In genomic region chrX:71167031-71167781, GRCh38 we compare ENCODE assay signal across 19 cellular contexts. TPM values are rescaled to one million over a fixed set of nuclear protein-coding genes. Genes with fewer than 3 reads are reported as not detected.
DNase-seq lines count a peak whose midpoint lies in the region; ATAC-seq, FAIRE-seq and TF ChIP-seq lines count a peak whose summit lies in the region.
"Had no signal": no experiment of that assay in that cellular context is flagged by ENCODE, and none has a peak within 500 bp of the region (broad histone marks: within the 10 kb centered on the region; RNA-seq: fewer than 3 reads in every experiment).

No MANE protein-coding gene starts in this region.

- TF ChIP-seq POLR2A in GM12892 (IDR thresholded peaks at IDR 0.05; ENCODE audit: low read depth, low read length) (no peak), body of pancreas (IDR thresholded peaks at IDR 0.05) (no peak)

- 84 to 97% methylated on average over 9 to 12 of the region's 17 CpGs for whole genome bisulfite sequencing in body of pancreas, 2 donors

- H3K4me1 ChIP-seq in astrocyte (ENCODE audit: insufficient read depth, low read length) = no peaks in the 10 kb centered on the region
- no peaks in the 10 kb centered on the region for H3K4me1 ChIP-seq in body of pancreas

- H3K9me3 ChIP-seq in astrocyte (ENCODE audit: insufficient read depth, low read depth, low read length) (no peaks in the 10 kb centered on the region), body of pancreas (no peaks in the 10 kb centered on the region)

- DNase-seq in GM12892 (ENCODE audit: insufficient read length) (no peak), astrocyte (ENCODE audit: low read depth) (no peak), globus pallidus (ENCODE audit: low spot score) (peak; percentile 25), substantia nigra (lab: John Stamatoyannopoulos, UW) (peak in 8 of 49 donors; percentile 1 to 32 (median 9)), OCI-M2 (lab: John Stamatoyannopoulos, UW; ENCODE audit: unreplicated experiment) (no peak), body of pancreas (no peak)
- DNase-seq: ACHN; Calu3; CD4-positive, alpha-beta T cell; DMS 273 treated with DMSO at 0.1 percent for 48 hours; GM23248; H7 had no signal

- FAIRE-seq in GM12892 (lab: Jason Lieb, UNC) (peak; percentile 53), astrocyte (lab: Jason Lieb, UNC) (peak; percentile 20)
- FAIRE-seq: GM12878 had no signal

- H3K4me3 ChIP-seq in astrocyte (ENCODE audit: insufficient read depth, low read depth, low read length) (no peak overlapping the region), body of pancreas (no peak overlapping the region)
- H3K4me3 ChIP-seq: BLaER1 treated with 17β-estradiol and CSF1 and Interleukin-3, amounts not matched to agents 10 nM and 100 nM; GM12878; GM23248 had no signal

- H3K36me3 Mint-ChIP-seq in astrocyte (ENCODE audit: low read depth, unreplicated experiment) = no peaks in the 10 kb centered on the region

- TF ChIP-seq CTCF in astrocyte (IDR thresholded peaks at IDR 0.05; ENCODE audit: insufficient read depth, low read depth, low read length) = no peak
- no peak for TF ChIP-seq CTCF in body of pancreas (IDR thresholded peaks at IDR 0.05)

- H4K20me1 ChIP-seq in astrocyte (ENCODE audit: insufficient read depth, low read length) = no peaks in the 10 kb centered on the region

- no peak overlapping the region for H3K4me3 Mint-ChIP-seq in astrocyte (ENCODE audit: unreplicated experiment)
- H3K4me3 Mint-ChIP-seq: CD4-positive, alpha-beta T cell had no signal

- H3K27ac Mint-ChIP-seq in astrocyte (ENCODE audit: unreplicated experiment) = no peak overlapping the region
- H3K27ac Mint-ChIP-seq: CD4-positive, alpha-beta T cell had no signal

- H3K27me3 Mint-ChIP-seq in astrocyte (ENCODE audit: low read depth, unreplicated experiment) = no peaks in the 10 kb centered on the region
- H3K27me3 Mint-ChIP-seq: CD4-positive, alpha-beta T cell had no signal

- H3K4me1 Mint-ChIP-seq in astrocyte (ENCODE audit: low read depth, unreplicated experiment) = peaks cover 2% of the 10 kb centered on the region

- H3K9me3 Mint-ChIP-seq in astrocyte (ENCODE audit: unreplicated experiment) = no peaks in the 10 kb centered on the region
- H3K9me3 Mint-ChIP-seq: CD4-positive, alpha-beta T cell had no signal

- no peak overlapping the region for H3K4me2 ChIP-seq in astrocyte (ENCODE audit: low read length)

- ATAC-seq in body of pancreas (no peak), GM19324 (IDR thresholded peaks at IDR 0.05; ENCODE audit: low FRiP score, unreplicated experiment) (no peak)
- ATAC-seq: GM12878 had no signal

- no peaks in the 10 kb centered on the region for H3K79me2 ChIP-seq in astrocyte (ENCODE audit: insufficient read depth, low read length)

- H3K27ac ChIP-seq in astrocyte (ENCODE audit: low read depth, low read length) (no peak overlapping the region), substantia nigra (ENCODE audit: low read depth, low read length, poor library complexity, severe bottlenecking) (peak overlapping the region; percentile 73), body of pancreas (no peak overlapping the region)
- H3K27ac ChIP-seq: BLaER1 treated with 17β-estradiol and CSF1 and Interleukin-3, amounts not matched to agents 10 nM and 100 nM; GM23248 had no signal

- H3K36me3 ChIP-seq in astrocyte (ENCODE audit: insufficient read depth, low read length) (no peaks in the 10 kb centered on the region), body of pancreas (replicated peaks in 1 of 2; ENCODE audit: insufficient read depth in 1 of 2, low read depth in 2 of 2) (no peaks in the 10 kb centered on the region)

- no peak overlapping the region for H3K9ac ChIP-seq in astrocyte (ENCODE audit: low read length)
- H3K9ac ChIP-seq: BLaER1 treated with 17β-estradiol and CSF1 and Interleukin-3, amounts not matched to agents 10 nM and 100 nM; GM23248 had no signal

- no peaks in the 10 kb centered on the region for H3K27me3 ChIP-seq in astrocyte (ENCODE audit: insufficient read depth, low read length)
- H3K27me3 ChIP-seq in body of pancreas = no peaks in the 10 kb centered on the region

- no peak overlapping the region for H2AFZ ChIP-seq in astrocyte (ENCODE audit: low read depth, low read length)
- H2AFZ ChIP-seq: GM23248 had no signal

- intact Hi-C loops in body of pancreas (cut with DNase I) = no loop called here

RNA-seq across cellular contexts. Expression of gene NLGN3, which starts 22.6 kb away (rescaled TPM):
- polyA plus RNA-seq in GM12892 (2012; ENCODE audit: missing spikeins) = 1.1 TPM
- total RNA-seq in astrocyte = 0.84 and 0.93 TPM in 2 replicates
- 1 to 10 TPM in 1 of 2 donors, not detected in 1; 1.0 TPM for total RNA-seq in body of pancreas
- total RNA-seq: Daoy, G401 had no signal

RNA-seq across cellular contexts. Expression of gene MED12, which starts 48.8 kb away (rescaled TPM):
- polyA plus RNA-seq in GM12892 (2012; ENCODE audit: missing spikeins) = 11.9 TPM
- 33.8 and 34.3 TPM in 2 replicates for total RNA-seq in astrocyte
- 10 to 100 TPM; 26.4 to 83.0 TPM for total RNA-seq in body of pancreas

RNA-seq across cellular contexts. Expression of gene GJB1, which starts 55.8 kb away (rescaled TPM):
- not detected for polyA plus RNA-seq in GM12892 (2012; ENCODE audit: missing spikeins)
- not detected in 2 replicates for total RNA-seq in astrocyte
- 10 to 100 TPM; 24.7 to 31.4 TPM for total RNA-seq in body of pancreas
- total RNA-seq: A172; CD4-positive, alpha-beta T cell; Daoy; GM12878; GM23248; HT1080 had no signal
- polyA plus RNA-seq: GM12878, GM23248 had no signal

RNA-seq across cellular contexts. Expression of gene IL2RG, which starts 55.8 kb away (rescaled TPM):
- polyA plus RNA-seq in GM12892 (2012; ENCODE audit: missing spikeins) = 166 TPM
- total RNA-seq in astrocyte = 0.59 TPM in 1 of 2 replicates, not detected in the other
- total RNA-seq in body of pancreas = 1 to 10 TPM in 1 of 2 donors, under 1 TPM in 1; 0.52 to 8.2 TPM
- total RNA-seq: Daoy, G401, GM23248, H7, HT1080 had no signal

Comparison
In these comparisons a context has a peak if more than half of its experiments do, and no peak if none do; other contexts are left out.
1. RNA of gene GJB1, which starts 55.8 kb away (total RNA-seq): 24.7 to 31.4 TPM in body of pancreas; not detected in astrocyte; every median in the first group is over 10 times any median in the second.